ENCODE assay signal across 11 cellular contexts in the genomic region with DNA sequence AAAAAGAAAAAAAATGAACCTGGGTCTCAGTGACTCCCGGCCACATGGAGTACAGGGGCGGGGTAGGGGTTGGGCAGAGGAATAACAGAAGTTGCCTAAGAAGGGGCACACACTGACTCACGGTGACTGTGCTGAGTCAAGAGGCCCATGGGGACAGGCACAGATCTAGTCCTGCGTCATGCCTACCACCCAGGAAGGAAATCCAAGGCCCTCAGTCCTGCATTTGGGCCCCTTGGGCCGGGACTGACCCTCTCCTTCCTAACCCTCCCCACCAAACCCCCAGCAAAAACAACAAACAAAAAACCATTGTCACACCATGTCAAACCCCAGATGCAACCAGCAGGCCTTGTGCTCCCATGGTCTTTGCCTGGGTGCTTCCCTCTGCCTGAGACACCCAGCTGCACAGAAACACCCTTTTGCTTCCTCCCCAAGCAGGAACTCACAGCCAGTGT. TPM values are rescaled to one million over a fixed set of nuclear protein-coding genes. Genes with fewer than 3 reads are reported as not detected.
A peak's percentile ranks its signal among the peaks of the same experiment; 100 is the strongest.
DNase-seq lines count a peak whose midpoint lies in the region; ATAC-seq and TF ChIP-seq lines count a peak whose summit lies in the region.
"Had no signal": no experiment of that assay in that cellular context is flagged by ENCODE, and none has a peak within 500 bp of the region (broad histone marks: within the 10 kb centered on the region; RNA-seq: fewer than 3 reads in every experiment).

No MANE protein-coding gene starts in this region.

- H3K27me3 ChIP-seq in esophagus muscularis mucosa = peaks cover 0 to 5% (median 0%) of the 10 kb centered on the region in 4 donors

- H3K27me3 Mint-ChIP-seq in osteocyte (ENCODE audit: unreplicated experiment) = no peaks in the 10 kb centered on the region

- DNase-seq in Caki2 (ENCODE audit: low read depth) (peak; percentile 95), OCI-M1 (lab: John Stamatoyannopoulos, UW) (peak; percentile 92), esophagus muscularis mucosa (ENCODE audit: extremely low spot score) (no peak), osteocyte (ENCODE audit: extremely low spot score, unreplicated experiment) (no peak), DMS153 treated with DMSO at 0.1 percent for 48 hours (lab: John Stamatoyannopoulos, UW; ENCODE audit: unreplicated experiment) (no peak), NCI-H1048 (lab: John Stamatoyannopoulos, UW) (no peak), NCI-H2171 treated with DMSO at 0.1 percent for 48 hours (lab: John Stamatoyannopoulos, UW) (no peak)
- DNase-seq: amniotic stem cell; stimulated activated CD4-positive, alpha-beta T cell treated with anti-CD3 and anti-CD28 coated beads, Interleukin-4, amount 100 ng/mL, for 24 hours had no signal

- no peaks in the 10 kb centered on the region for H3K36me3 ChIP-seq in esophagus muscularis mucosa

- intact Hi-C loops in esophagus muscularis mucosa (cut with DNase I) = no loop called here

- 53% methylated on average over 5 of the region's 5 CpGs for WGBS in esophagus muscularis mucosa

- H3K9me3 Mint-ChIP-seq in osteocyte (ENCODE audit: unreplicated experiment) = no peaks in the 10 kb centered on the region
- H3K9me3 Mint-ChIP-seq: T-helper 1 cell treated with Interleukin-12 subunit alpha and Interleukin-12 subunit beta and Interleukin-4 antibody, amounts not matched to agents 30 μg/mL and 1 μg/mL, for 36 hours had no signal

- H3K4me1 ChIP-seq in esophagus muscularis mucosa = peaks cover 0 to 6% (median 0%) of the 10 kb centered on the region in 4 donors

- in situ Hi-C loops in Caki2 (cut with HindIII; ENCODE audit: low pct_unique_long_range_greater_than_20kb, low sequenced_read_pairs) = no loop called here

- H3K27ac ChIP-seq in esophagus muscularis mucosa (replicated peaks in 1 of 4) = peak overlapping the region; percentile 35 to 53 (median 47)

- TF ChIP-seq EP300 in esophagus muscularis mucosa (IDR thresholded peaks at IDR 0.05) = no peak

- no peak for TF ChIP-seq POLR2A in esophagus muscularis mucosa (IDR thresholded peaks at IDR 0.05; ENCODE audit: low read depth)

- H3K4me3 Mint-ChIP-seq in osteocyte (ENCODE audit: unreplicated experiment) = no peak overlapping the region
- H3K4me3 Mint-ChIP-seq: T-helper 1 cell treated with Interleukin-12 subunit alpha and Interleukin-12 subunit beta and Interleukin-4 antibody, amounts not matched to agents 30 μg/mL and 1 μg/mL, for 36 hours had no signal

- no peak overlapping the region for H3K4me3 ChIP-seq in esophagus muscularis mucosa

- no peaks in the 10 kb centered on the region for H3K9me3 ChIP-seq in esophagus muscularis mucosa

- no peaks in the 10 kb centered on the region for H3K36me3 Mint-ChIP-seq in osteocyte (ENCODE audit: unreplicated experiment)

- peaks cover 28% of the 10 kb centered on the region for H3K4me1 Mint-ChIP-seq in osteocyte (ENCODE audit: unreplicated experiment)

- H3K27ac Mint-ChIP-seq in osteocyte (ENCODE audit: unreplicated experiment) = peak overlapping the region; percentile 83
- H3K27ac Mint-ChIP-seq: T-helper 1 cell treated with Interleukin-12 subunit alpha and Interleukin-12 subunit beta and Interleukin-4 antibody, amounts not matched to agents 30 μg/mL and 1 μg/mL, for 36 hours had no signal

- TF ChIP-seq CTCF in esophagus muscularis mucosa (IDR thresholded peaks at IDR 0.05) (no peak), osteocyte (IDR thresholded peaks at IDR 0.05) (no peak)

- no peak for ATAC-seq in GM18861 (IDR thresholded peaks at IDR 0.05; ENCODE audit: unreplicated experiment)

RNA-seq across cellular contexts. Expression of gene NOTCH3, which starts 9.6 kb away (rescaled TPM):
- 0.14 and 0.38 TPM in 2 replicates for total RNA-seq in Caki2 (2014; rRNA removed; shearing (Covaris generic); ENCODE audit: low replicate concordance)
- total RNA-seq in esophagus muscularis mucosa (10 to 100 TPM; 19.9 to 78.7 (median 49.1) TPM), osteocyte (178 and 200 TPM in 2 replicates)

RNA-seq across cellular contexts. Expression of gene EPHX3, which starts 21.9 kb away (rescaled TPM):
- not detected in 2 replicates for total RNA-seq in Caki2 (2014; rRNA removed; shearing (Covaris generic); ENCODE audit: low replicate concordance)
- total RNA-seq in esophagus muscularis mucosa (1 to 10 TPM in 1 of 4 donors, not detected in 3; 1.6 TPM), osteocyte (not detected in 2 replicates)

Comparison
In these comparisons a context has a peak if more than half of its experiments do, and no peak if none do; other contexts are left out.
1. DNase-seq: peak in Caki2 (single experiment) and OCI-M1 (single experiment); none in esophagus muscularis mucosa (single experiment), osteocyte (single experiment), DMS153 treated with DMSO at 0.1 percent for 48 hours (single experiment), NCI-H1048 (single experiment) and NCI-H2171 treated with DMSO at 0.1 percent for 48 hours (single experiment).
2. RNA of gene NOTCH3, which starts 9.6 kb away (total RNA-seq): 178 to 200 TPM in osteocyte and 19.9 to 78.7 TPM in esophagus muscularis mucosa; 0.14 to 0.38 TPM in Caki2; every median in the first group is over 10 times any median in the second.